In genomic region chr3:195542261-195542660, GRCh38 we compare ENCODE assay signal across 1 cellular context.
A peak's percentile ranks its signal among the peaks of the same experiment; 100 is the strongest.
TF ChIP-seq lines count a peak whose summit lies in the region.

No MANE protein-coding gene starts in this region.

TF ChIP-seq in GM12878, 131 proteins besides CTCF, POLR2A, EP300 and RAD21 (continued from another document):
- TF ChIP-seq E4F1 (IDR thresholded peaks at IDR 0.05; ENCODE audit: borderline replicate concordance, partially characterized antibody) (no peak), STAT3 (IDR thresholded peaks at IDR 0.05; ENCODE audit: low read depth, low read length) (no peak), GATAD2B (conservative IDR thresholded peaks at IDR 0.05; ENCODE audit: low read depth) (no peak), REST (IDR thresholded peaks at IDR 0.05; ENCODE audit: low read depth, low read length) (no peak), SRF (IDR thresholded peaks at IDR 0.05; ENCODE audit: low read depth in 2 of 2, low read length in 2 of 2) (no peak), PRDM15 (CRISPR knock-in tag; IDR thresholded peaks at IDR 0.05) (no peak), CREB1 (IDR thresholded peaks at IDR 0.05; ENCODE audit: low read depth) (peak; percentile 12; the same call in 1 of the 2 replicates), FOS (IDR thresholded peaks at IDR 0.05; ENCODE audit: borderline replicate concordance, extremely low read depth, insufficient read length) (no peak), SMARCA5 (IDR thresholded peaks at IDR 0.05) (no peak), PML (IDR thresholded peaks at IDR 0.05; ENCODE audit: low read length) (0 out of 2 replicates have a peak, but pooled peaks have one; percentile 2), ASH2L (IDR thresholded peaks at IDR 0.05; ENCODE audit: borderline replicate concordance, low read depth) (no peak), FOXM1 (IDR thresholded peaks at IDR 0.05; ENCODE audit: low read depth, low read length) (no peak), PKNOX1 (IDR thresholded peaks at IDR 0.05) (no peak), SIX5 (IDR thresholded peaks at IDR 0.05; ENCODE audit: low read depth, low read length, severe bottlenecking) (no peak), SIN3A (IDR thresholded peaks at IDR 0.05; ENCODE audit: low read depth, low read length) (peak; percentile 41; the same call in 1 of the 2 replicates), KLF5 (IDR thresholded peaks at IDR 0.05; ENCODE audit: partially characterized antibody) (no peak), MXI1 (IDR thresholded peaks at IDR 0.05; ENCODE audit: low read depth, low read length) (peak; percentile 75; the same call in 1 of the 2 replicates), IKZF2 (IDR thresholded peaks at IDR 0.05) (no peak), IRF4 (IDR thresholded peaks at IDR 0.05; ENCODE audit: low read depth, low read length) (no peak), NFIC (IDR thresholded peaks at IDR 0.05; ENCODE audit: low read depth, low read length) (no peak), PAX8 (IDR thresholded peaks at IDR 0.05) (no peak), ZZZ3 (IDR thresholded peaks at IDR 0.05; ENCODE audit: control insufficient read depth, insufficient read length, low read depth) (no peak), ZNF207 (IDR thresholded peaks at IDR 0.05; ENCODE audit: borderline replicate concordance) (no peak), CHD1 (IDR thresholded peaks at IDR 0.05; ENCODE audit: low read depth, low read length) (no peak), NFYA (IDR thresholded peaks at IDR 0.05; ENCODE audit: borderline replicate concordance, low read depth, low read length) (no peak), NRF1 (conservative IDR thresholded peaks at IDR 0.05; ENCODE audit: low read depth, low read length) (no peak), RAD51 (IDR thresholded peaks at IDR 0.05) (no peak), POLR2AphosphoS5 (IDR thresholded peaks at IDR 0.05; ENCODE audit: low read length) (no peak), RBBP5 (conservative IDR thresholded peaks at IDR 0.05) (no peak)
- TF ChIP-seq, protein P1, sequence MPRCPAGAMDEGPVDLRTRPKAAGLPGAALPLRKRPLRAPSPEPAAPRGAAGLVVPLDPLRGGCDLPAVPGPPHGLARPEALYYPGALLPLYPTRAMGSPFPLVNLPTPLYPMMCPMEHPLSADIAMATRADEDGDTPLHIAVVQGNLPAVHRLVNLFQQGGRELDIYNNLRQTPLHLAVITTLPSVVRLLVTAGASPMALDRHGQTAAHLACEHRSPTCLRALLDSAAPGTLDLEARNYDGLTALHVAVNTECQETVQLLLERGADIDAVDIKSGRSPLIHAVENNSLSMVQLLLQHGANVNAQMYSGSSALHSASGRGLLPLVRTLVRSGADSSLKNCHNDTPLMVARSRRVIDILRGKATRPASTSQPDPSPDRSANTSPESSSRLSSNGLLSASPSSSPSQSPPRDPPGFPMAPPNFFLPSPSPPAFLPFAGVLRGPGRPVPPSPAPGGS (IDR thresholded peaks at IDR 0.05; ENCODE audit: borderline replicate concordance, insufficient read depth, low read depth, low read length, poor library complexity, severe bottlenecking) = no peak
- TF ChIP-seq, protein P2, sequence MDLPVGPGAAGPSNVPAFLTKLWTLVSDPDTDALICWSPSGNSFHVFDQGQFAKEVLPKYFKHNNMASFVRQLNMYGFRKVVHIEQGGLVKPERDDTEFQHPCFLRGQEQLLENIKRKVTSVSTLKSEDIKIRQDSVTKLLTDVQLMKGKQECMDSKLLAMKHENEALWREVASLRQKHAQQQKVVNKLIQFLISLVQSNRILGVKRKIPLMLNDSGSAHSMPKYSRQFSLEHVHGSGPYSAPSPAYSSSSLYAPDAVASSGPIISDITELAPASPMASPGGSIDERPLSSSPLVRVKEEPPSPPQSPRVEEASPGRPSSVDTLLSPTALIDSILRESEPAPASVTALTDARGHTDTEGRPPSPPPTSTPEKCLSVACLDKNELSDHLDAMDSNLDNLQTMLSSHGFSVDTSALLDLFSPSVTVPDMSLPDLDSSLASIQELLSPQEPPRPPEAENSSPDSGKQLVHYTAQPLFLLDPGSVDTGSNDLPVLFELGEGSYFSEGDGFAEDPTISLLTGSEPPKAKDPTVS (IDR thresholded peaks at IDR 0.05; ENCODE audit: low read depth, low read length) = no peak
- TF ChIP-seq, protein P3, sequence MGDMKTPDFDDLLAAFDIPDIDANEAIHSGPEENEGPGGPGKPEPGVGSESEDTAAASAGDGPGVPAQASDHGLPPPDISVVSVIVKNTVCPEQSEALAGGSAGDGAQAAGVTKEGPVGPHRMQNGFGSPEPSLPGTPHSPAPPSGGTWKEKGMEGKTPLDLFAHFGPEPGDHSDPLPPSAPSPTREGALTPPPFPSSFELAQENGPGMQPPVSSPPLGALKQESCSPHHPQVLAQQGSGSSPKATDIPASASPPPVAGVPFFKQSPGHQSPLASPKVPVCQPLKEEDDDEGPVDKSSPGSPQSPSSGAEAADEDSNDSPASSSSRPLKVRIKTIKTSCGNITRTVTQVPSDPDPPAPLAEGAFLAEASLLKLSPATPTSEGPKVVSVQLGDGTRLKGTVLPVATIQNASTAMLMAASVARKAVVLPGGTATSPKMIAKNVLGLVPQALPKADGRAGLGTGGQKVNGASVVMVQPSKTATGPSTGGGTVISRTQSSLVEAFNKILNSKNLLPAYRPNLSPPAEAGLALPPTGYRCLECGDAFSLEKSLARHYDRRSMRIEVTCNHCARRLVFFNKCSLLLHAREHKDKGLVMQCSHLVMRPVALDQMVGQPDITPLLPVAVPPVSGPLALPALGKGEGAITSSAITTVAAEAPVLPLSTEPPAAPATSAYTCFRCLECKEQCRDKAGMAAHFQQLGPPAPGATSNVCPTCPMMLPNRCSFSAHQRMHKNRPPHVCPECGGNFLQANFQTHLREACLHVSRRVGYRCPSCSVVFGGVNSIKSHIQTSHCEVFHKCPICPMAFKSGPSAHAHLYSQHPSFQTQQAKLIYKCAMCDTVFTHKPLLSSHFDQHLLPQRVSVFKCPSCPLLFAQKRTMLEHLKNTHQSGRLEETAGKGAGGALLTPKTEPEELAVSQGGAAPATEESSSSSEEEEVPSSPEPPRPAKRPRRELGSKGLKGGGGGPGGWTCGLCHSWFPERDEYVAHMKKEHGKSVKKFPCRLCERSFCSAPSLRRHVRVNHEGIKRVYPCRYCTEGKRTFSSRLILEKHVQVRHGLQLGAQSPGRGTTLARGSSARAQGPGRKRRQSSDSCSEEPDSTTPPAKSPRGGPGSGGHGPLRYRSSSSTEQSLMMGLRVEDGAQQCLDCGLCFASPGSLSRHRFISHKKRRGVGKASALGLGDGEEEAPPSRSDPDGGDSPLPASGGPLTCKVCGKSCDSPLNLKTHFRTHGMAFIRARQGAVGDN (IDR thresholded peaks at IDR 0.05) = no peak
- TF ChIP-seq, protein P4, sequence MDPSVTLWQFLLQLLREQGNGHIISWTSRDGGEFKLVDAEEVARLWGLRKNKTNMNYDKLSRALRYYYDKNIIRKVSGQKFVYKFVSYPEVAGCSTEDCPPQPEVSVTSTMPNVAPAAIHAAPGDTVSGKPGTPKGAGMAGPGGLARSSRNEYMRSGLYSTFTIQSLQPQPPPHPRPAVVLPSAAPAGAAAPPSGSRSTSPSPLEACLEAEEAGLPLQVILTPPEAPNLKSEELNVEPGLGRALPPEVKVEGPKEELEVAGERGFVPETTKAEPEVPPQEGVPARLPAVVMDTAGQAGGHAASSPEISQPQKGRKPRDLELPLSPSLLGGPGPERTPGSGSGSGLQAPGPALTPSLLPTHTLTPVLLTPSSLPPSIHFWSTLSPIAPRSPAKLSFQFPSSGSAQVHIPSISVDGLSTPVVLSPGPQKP (IDR thresholded peaks at IDR 0.05; ENCODE audit: low read depth, low read length) = 0 out of 2 replicates have a peak, but pooled peaks have one; percentile 16
TF ChIP-seq in GM12878: peak in this region for 5.
